ENCODE assay signal across 31 cellular contexts in the genomic region with DNA sequence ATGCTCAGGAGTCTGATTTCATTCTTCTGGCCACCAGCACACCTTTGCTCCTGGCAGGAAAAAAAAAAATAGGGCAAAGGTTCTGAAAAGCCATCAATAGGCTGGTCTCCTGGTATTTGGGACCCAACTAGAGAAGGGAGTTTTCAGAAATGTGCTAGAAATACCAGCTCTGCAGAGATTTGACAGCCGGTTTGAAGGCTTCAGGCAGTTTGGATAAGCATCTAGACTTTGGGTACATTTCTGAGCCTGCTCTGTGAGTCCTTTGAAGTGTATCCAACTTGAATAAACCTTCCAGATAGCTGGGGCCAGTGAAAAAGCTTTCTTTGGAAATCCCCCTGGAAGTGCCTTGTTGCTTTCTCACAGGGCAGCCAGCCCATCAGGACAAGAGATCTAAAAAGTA. TPM values are rescaled to one million over a fixed set of nuclear protein-coding genes. Genes with fewer than 3 reads are reported as not detected.
DNase-seq lines count a peak whose midpoint lies in the region; ATAC-seq and TF ChIP-seq lines count a peak whose summit lies in the region.
"Had no signal": no experiment of that assay in that cellular context is flagged by ENCODE, and none has a peak within 500 bp of the region (broad histone marks: within the 10 kb centered on the region; RNA-seq: fewer than 3 reads in every experiment).

No MANE protein-coding gene starts in this region.

- TF ChIP-seq CTCF in breast epithelium (IDR thresholded peaks at IDR 0.05) (no peak), mammary epithelial cell (conservative IDR thresholded peaks at IDR 0.05 in 1 of 2, IDR thresholded peaks at IDR 0.05 in 1 of 2; ENCODE audit: extremely low read depth in 1 of 2, insufficient read depth in 1 of 2, low read depth in 1 of 2, low read length in 2 of 2) (no peak), fibroblast of the aortic adventitia (IDR thresholded peaks at IDR 0.05; ENCODE audit: insufficient read depth, low read length) (no peak), parathyroid adenoma (IDR thresholded peaks at IDR 0.05) (no peak), thoracic aorta (IDR thresholded peaks at IDR 0.05) (no peak), omental fat pad (IDR thresholded peaks at IDR 0.05) (no peak), glutamatergic neuron (IDR thresholded peaks at IDR 0.05; ENCODE audit: partially characterized antibody, unreplicated experiment) (no peak)

- dilution Hi-C loops in mammary epithelial cell (cut with HindIII; ENCODE audit: low sequenced_read_pairs), result loop anchor here (5.0 kb wide), 1 partner anchor 51 kb away; the partner anchor contains the start of gene COL16A1

- no peak overlapping the region for H3K4me2 ChIP-seq in mammary epithelial cell (ENCODE audit: insufficient read depth, low read depth, low read length)
- peak overlapping the region; percentile 46 for H3K4me2 ChIP-seq in parathyroid adenoma (ENCODE audit: low read length)

- H3K9ac ChIP-seq in mammary epithelial cell (ENCODE audit: insufficient read depth, low read length) (no peak overlapping the region), parathyroid adenoma (no peak overlapping the region)

- peaks cover 2% of the 10 kb centered on the region for H3K27me3 Mint-ChIP-seq in glutamatergic neuron (ENCODE audit: unreplicated experiment)
- H3K27me3 Mint-ChIP-seq: activated T-cell treated with anti-CD3 and anti-CD28 coated beads, Interleukin-2, amount 50 U/mL, for 24 hours; CD4-positive, CD25-positive, alpha-beta regulatory T cell; dendritic cell treated with granulocyte-macrophage colony-stimulating factor and Interleukin-4, amounts not matched to agents 40 ng/mL and 50 ng/mL, for 4 days; progenitor cell of endocrine pancreas had no signal

- DNase-seq in breast epithelium (ENCODE audit: low spot score in 2 of 2) (no peak), mammary epithelial cell (no peak), fibroblast of the aortic adventitia (ENCODE audit: low read depth) (peak; percentile 70), thoracic aorta (ENCODE audit: low spot score) (no peak), activated gamma-delta T cell treated with Interleukin-2 at 50 U/mL for 16 hours (no peak), omental fat pad (ENCODE audit: low spot score) (no peak), glutamatergic neuron (no peak)
- DNase-seq: activated CD4-positive, alpha-beta T cell treated with anti-CD3 and anti-CD28 coated beads for 4 hours; activated naive CD4-positive, alpha-beta T cell treated with anti-CD3 and anti-CD28 coated beads for 36 hours; activated T-cell treated with anti-CD3 and anti-CD28 coated beads, Interleukin-2, amount 50 U/mL, for 24 hours; amniotic stem cell; caudate nucleus; CD4-positive, CD25-positive, alpha-beta regulatory T cell; EL; HCEC 1CT; left lung; NCI-H1930; NCI-H526 treated with DMSO at 0.1 percent for 48 hours; spleen; stimulated activated CD4-positive, alpha-beta T cell treated with anti-CD3 and anti-CD28 coated beads, Interleukin-4, amount 100 ng/mL, for 24 hours; stimulated activated naive CD4-positive, alpha-beta T cell; T-helper 2 cell; transverse colon had no signal

- H3K36me3 ChIP-seq in breast epithelium, result no peaks in the 10 kb centered on the region
- H3K36me3 ChIP-seq in mammary epithelial cell (ENCODE audit: insufficient read depth, low read length), result peaks cover 18% of the 10 kb centered on the region
- no peaks in the 10 kb centered on the region for H3K36me3 ChIP-seq in parathyroid adenoma (ENCODE audit: control insufficient read depth, insufficient read depth, low read length)
- H3K36me3 ChIP-seq in thoracic aorta, result peaks cover 29% of the 10 kb centered on the region
- H3K36me3 ChIP-seq: left lung, spleen, transverse colon had no signal

- intact Hi-C loops in breast epithelium (cut with DNase I; ENCODE audit: low total_unique reads), result no loop called here
- intact Hi-C loops in mammary epithelial cell (cut with micrococcal nuclease), result no loop called here

- H3K27ac ChIP-seq in breast epithelium (peak overlapping the region; percentile 66 to 99), mammary epithelial cell (ENCODE audit: insufficient read depth, low read depth, low read length) (no peak overlapping the region), parathyroid adenoma (peak overlapping the region; percentile 54), thoracic aorta (peak overlapping the region; percentile 36 to 60)
- H3K27ac ChIP-seq: 22Rv1, left lung, spleen, transverse colon had no signal

- H3K9me3 ChIP-seq in breast epithelium (no peaks in the 10 kb centered on the region), mammary epithelial cell (replicated peaks; ENCODE audit: insufficient read depth, low read length) (no peaks in the 10 kb centered on the region), parathyroid adenoma (ENCODE audit: control insufficient read depth, low read length) (no peaks in the 10 kb centered on the region), thoracic aorta (no peaks in the 10 kb centered on the region)
- H3K9me3 ChIP-seq: left lung, spleen, transverse colon had no signal

- H3K4me3 ChIP-seq in breast epithelium, result no peak overlapping the region
- no peak overlapping the region for H3K4me3 ChIP-seq in mammary epithelial cell (replicated peaks in 1 of 3; ENCODE audit: insufficient read depth in 1 of 3, low read depth in 2 of 3, low read length in 3 of 3)
- no peak overlapping the region for H3K4me3 ChIP-seq in fibroblast of the aortic adventitia (ENCODE audit: low read depth, low read length)
- no peak overlapping the region for H3K4me3 ChIP-seq in parathyroid adenoma (ENCODE audit: low read depth, low read length)
- H3K4me3 ChIP-seq in thoracic aorta, result no peak overlapping the region
- H3K4me3 ChIP-seq: left lung, spleen, transverse colon had no signal

- no peaks in the 10 kb centered on the region for H4K20me1 ChIP-seq in mammary epithelial cell (ENCODE audit: insufficient read depth, low read length)

- no peaks in the 10 kb centered on the region for H3K79me2 ChIP-seq in mammary epithelial cell (ENCODE audit: insufficient read depth, low read length)
- H3K79me2 ChIP-seq in parathyroid adenoma, result no peaks in the 10 kb centered on the region

- H3K27me3 ChIP-seq in breast epithelium (no peaks in the 10 kb centered on the region), mammary epithelial cell (ENCODE audit: insufficient read depth, low read length) (no peaks in the 10 kb centered on the region), parathyroid adenoma (ENCODE audit: control insufficient read depth, insufficient read depth, low read length) (no peaks in the 10 kb centered on the region), thoracic aorta (replicated peaks; ENCODE audit: insufficient read depth) (no peaks in the 10 kb centered on the region)
- H3K27me3 ChIP-seq: left lung, spleen, transverse colon had no signal

- H3K9me3 Mint-ChIP-seq in glutamatergic neuron (ENCODE audit: unreplicated experiment), result peaks cover 4% of the 10 kb centered on the region
- H3K9me3 Mint-ChIP-seq: activated T-cell treated with anti-CD3 and anti-CD28 coated beads, Interleukin-2, amount 50 U/mL, for 24 hours; dendritic cell treated with granulocyte-macrophage colony-stimulating factor and Interleukin-4, amounts not matched to agents 40 ng/mL and 50 ng/mL, for 4 days had no signal

- H2AFZ ChIP-seq in mammary epithelial cell (ENCODE audit: low read depth, low read length), result no peak overlapping the region
- H2AFZ ChIP-seq in parathyroid adenoma, result peak overlapping the region; percentile 66

- ATAC-seq in thoracic aorta (ENCODE audit: insufficient number of reproducible peaks, low FRiP score, low read depth), result no peak
- no peak for ATAC-seq in omental fat pad (ENCODE audit: low FRiP score)
- ATAC-seq: left lung; natural killer cell treated with Interleukin-12 subunit alpha and Interleukin-12 subunit beta and Interleukin-15 and Interleukin-18, amount 100 ng/mL, for 72 hours; SK-N-SH treated with all-trans-retinoic acid at 6 μM for 48 hours had no signal

- BruUV-seq in mammary epithelial cell (replicated peaks; lab: Mats Ljungman, UMichigan), result no TSS peak

- H3K36me3 Mint-ChIP-seq in glutamatergic neuron (ENCODE audit: unreplicated experiment), result no peaks in the 10 kb centered on the region
- H3K36me3 Mint-ChIP-seq: CD4-positive, CD25-positive, alpha-beta regulatory T cell had no signal

- no peak overlapping the region for H3K4me3 Mint-ChIP-seq in glutamatergic neuron (ENCODE audit: unreplicated experiment)
- H3K4me3 Mint-ChIP-seq: activated naive CD4-positive, alpha-beta T cell treated with anti-CD3 and anti-CD28 coated beads for 36 hours; activated T-cell treated with anti-CD3 and anti-CD28 coated beads, Interleukin-2, amount 50 U/mL, for 24 hours; dendritic cell treated with granulocyte-macrophage colony-stimulating factor and Interleukin-4, amounts not matched to agents 40 ng/mL and 50 ng/mL, for 4 days; natural killer cell treated with Interleukin-12 subunit alpha and Interleukin-12 subunit beta and Interleukin-15 and Interleukin-18, amount 100 ng/mL, for 72 hours had no signal

- H3K27ac Mint-ChIP-seq in glutamatergic neuron (ENCODE audit: unreplicated experiment), result no peak overlapping the region
- H3K27ac Mint-ChIP-seq: activated naive CD4-positive, alpha-beta T cell treated with anti-CD3 and anti-CD28 coated beads for 36 hours; activated T-cell treated with anti-CD3 and anti-CD28 coated beads, Interleukin-2, amount 50 U/mL, for 24 hours; dendritic cell treated with granulocyte-macrophage colony-stimulating factor and Interleukin-4, amounts not matched to agents 40 ng/mL and 50 ng/mL, for 4 days; natural killer cell treated with Interleukin-12 subunit alpha and Interleukin-12 subunit beta and Interleukin-15 and Interleukin-18, amount 100 ng/mL, for 72 hours; progenitor cell of endocrine pancreas had no signal

- 18% methylated on average over 1 of the region's 1 CpG for WGBS in mammary epithelial cell (ENCODE audit: low coverage, missing lambda C conversion rate)

- CTCF ChIA-PET in mammary epithelial cell (lab: Charles Lee; ENCODE audit: low non-redundant PET), result no interaction called here

- in situ Hi-C loops in mammary epithelial cell (cut with MboI; ENCODE audit: low sequenced_read_pairs in 2 of 2), result loop anchor here in 1 of 2 donors (25.0 kb wide), 1 partner anchor 311 kb away; no protein-coding TSS in a partner anchor

- H3K4me1 Mint-ChIP-seq in glutamatergic neuron (ENCODE audit: low read depth, unreplicated experiment), result peaks cover 14% of the 10 kb centered on the region

- H3K4me1 ChIP-seq in breast epithelium (peaks cover 0 to 37% of the 10 kb centered on the region in 2 donors), mammary epithelial cell (ENCODE audit: insufficient read depth, low read length) (peaks cover 11% of the 10 kb centered on the region), parathyroid adenoma (peaks cover 6% of the 10 kb centered on the region), thoracic aorta (ENCODE audit: control insufficient read depth in 1 of 2, low read depth in 2 of 2) (peaks cover 30 to 56% of the 10 kb centered on the region in 2 donors)
- H3K4me1 ChIP-seq: left lung, transverse colon had no signal

- no peak for TF ChIP-seq POLR2A in breast epithelium (IDR thresholded peaks at IDR 0.05)

RNA-seq across cellular contexts. Expression of gene PEF1, which starts 6.3 kb away (rescaled TPM):
- total RNA-seq in breast epithelium, result 10 to 100 TPM; 67.8 to 84.9 (median 70.1) TPM
- total RNA-seq in mammary epithelial cell, result 10 to 100 TPM; 58.6 to 78.0 TPM
- 106 TPM for polyA plus RNA-seq in mammary epithelial cell
- 81.6 TPM for polyA minus RNA-seq in mammary epithelial cell
- 33.3 and 59.8 TPM in 2 replicates for total RNA-seq in fibroblast of the aortic adventitia (ENCODE audit: low replicate concordance)
- 10 to 100 TPM; 69.2 to 99.5 TPM for total RNA-seq in thoracic aorta
- total RNA-seq in omental fat pad, result 10 to 100 TPM; 54.7 to 73.5 (median 67.3) TPM
- total RNA-seq in glutamatergic neuron (ENCODE audit: unreplicated experiment), result 38.9 TPM

RNA-seq across cellular contexts. Expression of gene HCRTR1, which starts 33.5 kb away (rescaled TPM):
- not detected for total RNA-seq in breast epithelium
- total RNA-seq in mammary epithelial cell, result not detected
- not detected for polyA plus RNA-seq in mammary epithelial cell
- not detected for polyA minus RNA-seq in mammary epithelial cell
- total RNA-seq in fibroblast of the aortic adventitia (ENCODE audit: low replicate concordance), result 0.18 TPM in 1 of 2 replicates, not detected in the other
- not detected for total RNA-seq in thoracic aorta
- total RNA-seq in omental fat pad, result 1 to 10 TPM in 1 of 4 donors, not detected in 3; 1.6 TPM
- total RNA-seq in glutamatergic neuron (ENCODE audit: unreplicated experiment), result not detected
- total RNA-seq: activated CD8-positive, alpha-beta memory T cell treated with anti-CD3 and anti-CD28 coated beads for 36 hours; activated naive CD4-positive, alpha-beta T cell treated with anti-CD3 and anti-CD28 coated beads for 36 hours; CD4-positive, CD25-positive, alpha-beta regulatory T cell; fibroblast of lung; left lung; natural killer cell treated with Interleukin-12 subunit alpha and Interleukin-12 subunit beta and Interleukin-15 and Interleukin-18, amount 100 ng/mL, for 72 hours; progenitor cell of endocrine pancreas; spleen had no signal
- polyA plus RNA-seq: CD4-positive, CD25-positive, alpha-beta regulatory T cell; fibroblast of lung had no signal

RNA-seq across cellular contexts. Expression of gene COL16A1, which starts 52.8 kb away (rescaled TPM):
- total RNA-seq in breast epithelium (10 to 100 TPM; 55.2 to 79.5 (median 58.7) TPM), mammary epithelial cell (100 to 1,000 TPM; 121 to 146 TPM), fibroblast of the aortic adventitia (ENCODE audit: low replicate concordance) (101 and 133 TPM in 2 replicates), thoracic aorta (100 to 1,000 TPM; 183 to 323 TPM), omental fat pad (10 to 100 TPM; 17.4 to 69.2 (median 21.7) TPM), glutamatergic neuron (ENCODE audit: unreplicated experiment) (52.2 TPM)
- polyA plus RNA-seq in mammary epithelial cell, result 32.8 TPM
- 57.1 TPM for polyA minus RNA-seq in mammary epithelial cell
- total RNA-seq: activated CD8-positive, alpha-beta memory T cell treated with anti-CD3 and anti-CD28 coated beads for 36 hours; CD4-positive, CD25-positive, alpha-beta regulatory T cell had no signal
- polyA plus RNA-seq: CD4-positive, CD25-positive, alpha-beta regulatory T cell had no signal
